Comparison of ENCODE assay signal across 1 cellular context in the genomic region with DNA sequence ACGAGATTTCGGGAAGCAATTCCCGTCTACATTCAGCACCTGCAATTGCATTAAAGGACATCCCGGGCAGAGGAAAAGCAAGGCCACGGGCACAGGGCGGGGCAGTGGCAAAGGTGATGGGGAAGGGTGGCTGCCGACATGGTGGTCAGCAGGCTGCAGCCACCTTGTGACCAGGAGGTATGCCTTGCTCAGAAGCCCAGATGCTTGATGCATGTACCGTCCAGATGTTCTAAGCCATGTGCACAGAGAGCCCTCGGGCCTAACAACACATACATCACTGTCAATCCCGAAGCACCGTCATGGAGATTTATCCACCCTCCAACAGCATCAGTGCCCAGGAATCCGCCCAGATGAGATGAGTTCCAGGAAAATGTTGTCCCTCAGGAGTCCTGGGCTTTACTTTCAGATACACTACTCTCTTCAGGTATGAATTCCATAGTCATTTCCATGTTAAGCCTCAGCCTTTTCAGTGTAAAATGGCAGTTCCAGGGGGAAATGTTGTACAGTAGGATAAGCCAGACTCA.
TF ChIP-seq lines count a peak whose summit lies in the region.

No MANE protein-coding gene starts in this region.

TF ChIP-seq in SK-N-SH treated with all-trans-retinoic acid at 6 μM for 48 hours, 23 proteins besides CTCF, POLR2A, EP300 and RAD21 (continued from another document):
- TF ChIP-seq, protein P1, sequence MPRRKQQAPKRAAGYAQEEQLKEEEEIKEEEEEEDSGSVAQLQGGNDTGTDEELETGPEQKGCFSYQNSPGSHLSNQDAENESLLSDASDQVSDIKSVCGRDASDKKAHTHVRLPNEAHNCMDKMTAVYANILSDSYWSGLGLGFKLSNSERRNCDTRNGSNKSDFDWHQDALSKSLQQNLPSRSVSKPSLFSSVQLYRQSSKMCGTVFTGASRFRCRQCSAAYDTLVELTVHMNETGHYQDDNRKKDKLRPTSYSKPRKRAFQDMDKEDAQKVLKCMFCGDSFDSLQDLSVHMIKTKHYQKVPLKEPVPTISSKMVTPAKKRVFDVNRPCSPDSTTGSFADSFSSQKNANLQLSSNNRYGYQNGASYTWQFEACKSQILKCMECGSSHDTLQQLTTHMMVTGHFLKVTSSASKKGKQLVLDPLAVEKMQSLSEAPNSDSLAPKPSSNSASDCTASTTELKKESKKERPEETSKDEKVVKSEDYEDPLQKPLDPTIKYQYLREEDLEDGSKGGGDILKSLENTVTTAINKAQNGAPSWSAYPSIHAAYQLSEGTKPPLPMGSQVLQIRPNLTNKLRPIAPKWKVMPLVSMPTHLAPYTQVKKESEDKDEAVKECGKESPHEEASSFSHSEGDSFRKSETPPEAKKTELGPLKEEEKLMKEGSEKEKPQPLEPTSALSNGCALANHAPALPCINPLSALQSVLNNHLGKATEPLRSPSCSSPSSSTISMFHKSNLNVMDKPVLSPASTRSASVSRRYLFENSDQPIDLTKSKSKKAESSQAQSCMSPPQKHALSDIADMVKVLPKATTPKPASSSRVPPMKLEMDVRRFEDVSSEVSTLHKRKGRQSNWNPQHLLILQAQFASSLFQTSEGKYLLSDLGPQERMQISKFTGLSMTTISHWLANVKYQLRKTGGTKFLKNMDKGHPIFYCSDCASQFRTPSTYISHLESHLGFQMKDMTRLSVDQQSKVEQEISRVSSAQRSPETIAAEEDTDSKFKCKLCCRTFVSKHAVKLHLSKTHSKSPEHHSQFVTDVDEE (CRISPR knock-in tag; IDR thresholded peaks at IDR 0.05), result no peak
